ENCODE assay signal across 8 cellular contexts in genomic region chr4:6716958-6717655, GRCh38. TPM values are rescaled to one million over a fixed set of nuclear protein-coding genes. Genes with fewer than 3 reads are reported as not detected.
A peak's percentile ranks its signal among the peaks of the same experiment; 100 is the strongest.
DNase-seq lines count a peak whose midpoint lies in the region; ATAC-seq, FAIRE-seq and TF ChIP-seq lines count a peak whose summit lies in the region.

No MANE protein-coding gene starts in this region.

- H3K4me1 ChIP-seq in HUES6 (ENCODE audit: control insufficient read depth, insufficient read depth, low read length) (0 out of 2 replicates have a peak, but pooled peaks cover 3% of the 10 kb centered on the region), mammary epithelial cell (ENCODE audit: insufficient read depth, low read length) (peaks cover 4% of the 10 kb centered on the region), mucosa of descending colon (ENCODE audit: low read depth) (peaks cover 17% of the 10 kb centered on the region)

- POLR2A ChIA-PET in AG04449 (lab: Yijun Ruan, JAX): interaction anchor here (1.0 to 2.0 kb wide), 3 partner anchors 15 to 351 kb away, joined by 5 to 7 read pairs (median 5); partner anchors contain the start of gene GRPEL1

- ATAC-seq in mucosa of descending colon (no peak), GM19397 (IDR thresholded peaks at IDR 0.05; ENCODE audit: unreplicated experiment) (no peak)

- TF ChIP-seq CTCF in AG04449 (IDR thresholded peaks at IDR 0.05; ENCODE audit: insufficient read depth, low read length, missing control alignments) (no peak), mammary epithelial cell (conservative IDR thresholded peaks at IDR 0.05 in 1 of 2, IDR thresholded peaks at IDR 0.05 in 1 of 2; ENCODE audit: extremely low read depth in 1 of 2, insufficient read depth in 1 of 2, low read depth in 1 of 2, low read length in 2 of 2) (no peak), mucosa of descending colon (IDR thresholded peaks at IDR 0.05) (no peak)

- no peaks in the 10 kb centered on the region for H4K20me1 ChIP-seq in mammary epithelial cell (ENCODE audit: insufficient read depth, low read length)

- CTCF ChIA-PET in AG04449 (lab: Yijun Ruan, JAX) (interaction anchor here (0.7 to 10.8 kb wide), 13 partner anchors 7 to 354 kb away, joined by 3 to 308 read pairs (median 11); partner anchors contain the start of genes GRPEL1, TADA2B and TBC1D14), mammary epithelial cell (lab: Charles Lee; ENCODE audit: low non-redundant PET) (interaction anchor here (0.6 to 1.2 kb wide), 2 partner anchors 156 to 157 kb away, joined by 5 to 15 read pairs; no protein-coding TSS in a partner anchor)

- no peaks in the 10 kb centered on the region for H3K36me3 ChIP-seq in HUES6 (ENCODE audit: control insufficient read depth, insufficient read depth, low read length)
- H3K36me3 ChIP-seq in mammary epithelial cell (ENCODE audit: insufficient read depth, low read length): no peaks in the 10 kb centered on the region
- H3K36me3 ChIP-seq in mucosa of descending colon (ENCODE audit: low read depth): no peaks in the 10 kb centered on the region

- H3K27ac ChIP-seq in HUES6 (ENCODE audit: low read depth, low read length): peak overlapping the region; percentile 70; the same call in 1 of the 2 replicates
- H3K27ac ChIP-seq in mammary epithelial cell (ENCODE audit: insufficient read depth, low read depth, low read length): peak overlapping the region; percentile 55

- H3K9ac ChIP-seq in HUES6 (ENCODE audit: low read length) (peak overlapping the region; percentile 97), mammary epithelial cell (ENCODE audit: insufficient read depth, low read length) (peak overlapping the region; percentile 66)

- in situ Hi-C loops in mammary epithelial cell (cut with MboI; ENCODE audit: low sequenced_read_pairs in 2 of 2): loop anchor here (25.0 kb wide), 1 partner anchor 345 kb away; the partner anchor contains the start of gene GRPEL1 (in 2 of the 2)

- H3K9me3 ChIP-seq in HUES6 (ENCODE audit: control insufficient read depth, insufficient read depth, low read depth, low read length) (no peaks in the 10 kb centered on the region), mammary epithelial cell (replicated peaks; ENCODE audit: insufficient read depth, low read length) (no peaks in the 10 kb centered on the region), mucosa of descending colon (no peaks in the 10 kb centered on the region)

- H3K79me2 ChIP-seq in mammary epithelial cell (ENCODE audit: insufficient read depth, low read length): peaks cover 24% of the 10 kb centered on the region

- no TSS peak for BruUV-seq in mammary epithelial cell (replicated peaks; lab: Mats Ljungman, UMichigan)

- H3K4me3 ChIP-seq in AG04449 (ENCODE audit: low read depth, low read length) (peak overlapping the region; percentile 92), HUES6 (ENCODE audit: low read depth, low read length) (peak overlapping the region; percentile 99), mammary epithelial cell (replicated peaks in 1 of 3; ENCODE audit: insufficient read depth in 1 of 3, low read depth in 2 of 3, low read length in 3 of 3) (peak overlapping the region; percentile 48 to 95 (median 90)), mucosa of descending colon (peak overlapping the region; percentile 67)

- no peak for FAIRE-seq in HTR-8/SVneo (lab: Jason Lieb, UNC)
- FAIRE-seq in H54 (lab: Jason Lieb, UNC): no peak

- H3K27me3 ChIP-seq in HUES6 (ENCODE audit: control insufficient read depth, insufficient read depth, low read length): no peaks in the 10 kb centered on the region
- no peaks in the 10 kb centered on the region for H3K27me3 ChIP-seq in mammary epithelial cell (ENCODE audit: insufficient read depth, low read length)

- dilution Hi-C loops in mammary epithelial cell (cut with HindIII; ENCODE audit: low sequenced_read_pairs): no loop called here

- no peak overlapping the region for H2AFZ ChIP-seq in mammary epithelial cell (ENCODE audit: low read depth, low read length)

- H3K4me2 ChIP-seq in mammary epithelial cell (ENCODE audit: insufficient read depth, low read depth, low read length): peak overlapping the region; percentile 82

- TF ChIP-seq POLR2A in H54 (IDR thresholded peaks at IDR 0.05; ENCODE audit: low read depth, low read length): no peak

- no peak for DNase-seq in AG04449 (ENCODE audit: low read depth, low spot score)
- no peak for DNase-seq in mammary epithelial cell
- no peak for DNase-seq in mucosa of descending colon
- DNase-seq in HTR-8/SVneo (ENCODE audit: insufficient read length, low spot score): no peak
- DNase-seq in COLO829 (ENCODE audit: low spot score): no peak
- DNase-seq in H54 (ENCODE audit: insufficient read length, low spot score): no peak

- 20% methylated on average over 7 of the region's 7 CpGs for WGBS in mammary epithelial cell (ENCODE audit: low coverage, missing lambda C conversion rate)

- intact Hi-C loops in mammary epithelial cell (cut with micrococcal nuclease): loop anchor here (1.0 to 2.0 kb wide), 2 partner anchors 43 to 76 kb away; partner anchors contain the start of gene MRFAP1
- intact Hi-C loops in mucosa of descending colon (cut with DNase I, micrococcal nuclease): no loop called here

RNA-seq across cellular contexts. Expression of gene BLOC1S4, which starts 1.1 kb away (rescaled TPM):
- 10 to 100 TPM; 14.1 to 15.3 TPM for total RNA-seq in mammary epithelial cell
- polyA plus RNA-seq in mammary epithelial cell: 14.7 TPM
- 0.26 TPM for polyA minus RNA-seq in mammary epithelial cell
- total RNA-seq in mucosa of descending colon: 10 to 100 TPM; 11.8 to 12.8 (median 11.8) TPM

RNA-seq across cellular contexts. Expression of gene MRFAP1L1, which starts 7.4 kb away (rescaled TPM):
- 10 to 100 TPM; 34.0 to 35.9 TPM for total RNA-seq in mammary epithelial cell
- 38.6 TPM for polyA plus RNA-seq in mammary epithelial cell
- polyA minus RNA-seq in mammary epithelial cell: 12.8 TPM
- 10 to 100 TPM; 24.2 to 49.0 (median 31.2) TPM for total RNA-seq in mucosa of descending colon

RNA-seq across cellular contexts. Expression of gene S100P, which starts 23.4 kb away (rescaled TPM):
- under 1 TPM in 1 of 2 donors, not detected in 1; 0.17 TPM for total RNA-seq in mammary epithelial cell
- polyA plus RNA-seq in mammary epithelial cell: 0.77 TPM
- polyA minus RNA-seq in mammary epithelial cell: not detected
- total RNA-seq in mucosa of descending colon: 100 to 1,000 TPM in 1 of 3 donors, 10 to 100 TPM in 2; 15.7 to 189 (median 70.4) TPM

Comparison
In these comparisons a context has a peak if more than half of its experiments do, and no peak if none do; other contexts are left out.
1. RNA of gene S100P, which starts 23.4 kb away (total RNA-seq): 15.7 to 189 TPM in mucosa of descending colon; 0.17 TPM in mammary epithelial cell; every median in the first group is over 10 times any median in the second.
2. Peak in every context shown above with its lines, with median percentiles within 50 percentile points of each other: H3K4me3 ChIP-seq.